ENCODE assay signal across 24 cellular contexts in genomic region chr12:108538796-108539195, GRCh38. TPM values are rescaled to one million over a fixed set of nuclear protein-coding genes. Genes with fewer than 3 reads are reported as not detected.
"Had no signal": no experiment of that assay in that cellular context is flagged by ENCODE, and none has a peak within 500 bp of the region (broad histone marks: within the 10 kb centered on the region; RNA-seq: fewer than 3 reads in every experiment).

No MANE protein-coding gene starts in this region.

- H3K36me3 ChIP-seq: ovary had no signal

- H3K27me3 Mint-ChIP-seq: progenitor cell of endocrine pancreas; stimulated activated naive B cell treated with anti-CD40 and anti-IgM and Interleukin-4, amounts not matched to agents 10 μg/mL and 1 μg/mL and 100 μg/mL, for 72 hours had no signal

- H3K9me3 ChIP-seq: breast epithelium, gastrocnemius medialis, left ventricle myocardium inferior, ovary, right lobe of liver, stomach, thyroid gland, upper lobe of left lung, vagina had no signal

- H3K27ac ChIP-seq: breast epithelium, gastrocnemius medialis, left ventricle myocardium inferior, ovary, right lobe of liver, skin epidermis, stomach, thyroid gland, upper lobe of left lung, vagina, VCaP had no signal

- H3K9me3 Mint-ChIP-seq: activated naive CD4-positive, alpha-beta T cell treated with anti-CD3 and anti-CD28 coated beads, Interleukin-2, amount 50 U/mL, for 72 hours; stimulated activated naive B cell treated with anti-CD40 and anti-IgM and Interleukin-4, amounts not matched to agents 10 μg/mL and 1 μg/mL and 100 μg/mL, for 72 hours had no signal

- H3K4me3 ChIP-seq: breast epithelium, gastrocnemius medialis, left ventricle myocardium inferior, lung, ovary, right lobe of liver, skin epidermis, stomach, thyroid gland, upper lobe of left lung, vagina had no signal

- H3K27me3 ChIP-seq: breast epithelium, gastrocnemius medialis, ovary, right lobe of liver, stomach, thyroid gland, upper lobe of left lung, vagina had no signal

- H3K27ac Mint-ChIP-seq: activated naive CD4-positive, alpha-beta T cell treated with anti-CD3 and anti-CD28 coated beads, Interleukin-2, amount 50 U/mL, for 72 hours; stimulated activated naive B cell treated with anti-CD40 and anti-IgM and Interleukin-4, amounts not matched to agents 10 μg/mL and 1 μg/mL and 100 μg/mL, for 72 hours had no signal

- H3K4me3 Mint-ChIP-seq: stimulated activated naive B cell treated with anti-CD40 and anti-IgM and Interleukin-4, amounts not matched to agents 10 μg/mL and 1 μg/mL and 100 μg/mL, for 72 hours had no signal

- H3K4me1 ChIP-seq: breast epithelium, right lobe of liver, thyroid gland, upper lobe of left lung, vagina had no signal

- ATAC-seq: activated naive CD4-positive, alpha-beta T cell treated with anti-CD3 and anti-CD28 coated beads, Interleukin-2, amount 50 U/mL, for 72 hours; gastrocnemius medialis; stimulated activated naive B cell treated with anti-CD40 and anti-IgM and Interleukin-4, amounts not matched to agents 10 μg/mL and 1 μg/mL and 100 μg/mL, for 72 hours had no signal

- DNase-seq: activated naive CD4-positive, alpha-beta T cell; activated T-cell treated with anti-CD3 and anti-CD28 coated beads, Interleukin-2, amount 50 U/mL, for 1 hour; dermis blood vessel endothelial cell; effector CD4-positive, alpha-beta T cell; gastrocnemius medialis; glutamatergic neuron; left ventricle myocardium inferior; ovary; right lobe of liver; stimulated activated CD4-positive, alpha-beta T cell treated with anti-CD3 and anti-CD28 coated beads, Interleukin-4, amount 100 ng/mL, for 24 hours; stimulated activated naive B cell treated with anti-CD40 and anti-IgM and Interleukin-4, amounts not matched to agents 10 μg/mL and 1 μg/mL and 100 μg/mL, for 72 hours; stomach; T-helper 9 cell; thyroid gland; upper lobe of left lung had no signal

RNA-seq across cellular contexts. Expression of gene TMEM119, which starts 59.1 kb away (rescaled TPM):
- total RNA-seq: progenitor cell of endocrine pancreas, renal cortical epithelial cell had no signal
- polyA plus RNA-seq: neural cell had no signal
